10 cellular contexts compared by ENCODE assay signal in the genomic region with DNA sequence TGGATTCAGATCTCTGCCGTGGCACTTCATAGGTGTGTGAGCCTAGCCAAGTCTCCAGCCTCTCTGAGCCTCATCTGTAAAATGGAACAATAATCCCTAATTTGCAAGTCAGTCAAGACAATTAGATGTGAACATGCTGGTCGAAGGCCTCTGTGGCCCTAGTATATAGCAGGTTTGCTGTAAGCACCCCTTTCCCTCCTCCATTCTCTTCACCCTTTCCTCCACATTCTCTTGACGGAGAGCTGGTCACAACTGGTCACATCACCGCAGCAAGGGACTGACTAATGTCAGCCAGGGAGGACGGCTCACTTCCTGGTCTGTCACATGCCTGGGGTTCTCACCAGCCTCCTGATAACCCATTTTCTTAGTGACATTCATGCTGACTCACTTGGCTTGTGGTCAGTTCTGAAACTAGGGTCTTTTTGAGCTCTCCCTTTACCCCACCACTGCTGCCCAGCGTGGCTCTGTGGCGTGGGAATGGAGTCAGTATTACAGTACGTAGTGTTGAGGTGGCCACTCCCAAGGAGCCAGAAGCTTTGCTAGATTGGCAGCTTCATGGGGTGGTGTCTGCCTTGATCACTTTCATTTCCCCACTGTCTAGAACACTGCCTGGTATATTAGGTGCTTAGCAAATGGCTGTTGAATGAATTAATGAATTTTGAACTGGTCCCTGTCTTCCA. TPM values are rescaled to one million over a fixed set of nuclear protein-coding genes. Genes with fewer than 3 reads are reported as not detected.
DNase-seq lines count a peak whose midpoint lies in the region; ATAC-seq and TF ChIP-seq lines count a peak whose summit lies in the region.
"Had no signal": no experiment of that assay in that cellular context is flagged by ENCODE, and none has a peak within 500 bp of the region (broad histone marks: within the 10 kb centered on the region; RNA-seq: fewer than 3 reads in every experiment).

No MANE protein-coding gene starts in this region.

- TF ChIP-seq CTCF in type B pancreatic cell (conservative IDR thresholded peaks at IDR 0.05) (no peak), sigmoid colon (IDR thresholded peaks at IDR 0.05) (no peak)

- WGBS in right cardiac atrium: 81% methylated on average over 8 of the region's 8 CpGs
- 86 to 87% methylated on average over 8 of the region's 8 CpGs for WGBS in sigmoid colon, 2 donors

- H3K4me3 Mint-ChIP-seq in type B pancreatic cell: no peak overlapping the region
- H3K4me3 Mint-ChIP-seq: nephron; T-helper 1 cell treated with Interleukin-12 subunit alpha and Interleukin-12 subunit beta and Interleukin-4 antibody, amounts not matched to agents 30 μg/mL and 1 μg/mL, for 36 hours had no signal

- H3K27me3 ChIP-seq in right cardiac atrium (ENCODE audit: control insufficient read depth, insufficient read depth): no peaks in the 10 kb centered on the region
- H3K27me3 ChIP-seq in sigmoid colon: no peaks in the 10 kb centered on the region

- H3K4me1 Mint-ChIP-seq in type B pancreatic cell (ENCODE audit: unreplicated experiment): peaks cover 31% of the 10 kb centered on the region

- H3K9me3 ChIP-seq in right cardiac atrium (ENCODE audit: control insufficient read depth, low read length) (no peaks in the 10 kb centered on the region), sigmoid colon (no peaks in the 10 kb centered on the region)

- no peak for TF ChIP-seq EP300 in sigmoid colon (IDR thresholded peaks at IDR 0.05)

- intact Hi-C loops in right cardiac atrium (cut with DNase I): no loop called here
- intact Hi-C loops in sigmoid colon (cut with DNase I): no loop called here

- peak; percentile 74 for ATAC-seq in GM18873 (IDR thresholded peaks at IDR 0.05; ENCODE audit: low FRiP score, unreplicated experiment)
- peak; percentile 67 for ATAC-seq in HG02763 (IDR thresholded peaks at IDR 0.05; ENCODE audit: unreplicated experiment)
- ATAC-seq in SK-N-SH treated with all-trans-retinoic acid at 6 μM for 48 hours: peak; percentile 35; the same call in 1 of the 3 replicates
- peak in 1 of 2 donors; percentile 10 for ATAC-seq in right cardiac atrium
- no peak for ATAC-seq in HG03025 (IDR thresholded peaks at IDR 0.05; ENCODE audit: low FRiP score, unreplicated experiment)

- peaks cover 0 to 3% (median 0%) of the 10 kb centered on the region in 4 donors for H3K36me3 ChIP-seq in sigmoid colon

- H3K27me3 Mint-ChIP-seq in type B pancreatic cell: no peaks in the 10 kb centered on the region

- H3K36me3 Mint-ChIP-seq in type B pancreatic cell: peaks cover 27% of the 10 kb centered on the region

- TF ChIP-seq POLR2A in sigmoid colon (IDR thresholded peaks at IDR 0.05): no peak

- H3K4me1 ChIP-seq in right cardiac atrium (ENCODE audit: control insufficient read depth, insufficient read depth, low read length) (peaks cover 17% of the 10 kb centered on the region), sigmoid colon (peaks cover 0 to 17% (median 11%) of the 10 kb centered on the region in 4 donors)

- H3K27ac Mint-ChIP-seq in type B pancreatic cell: peak overlapping the region; percentile 74
- H3K27ac Mint-ChIP-seq: T-helper 1 cell treated with Interleukin-12 subunit alpha and Interleukin-12 subunit beta and Interleukin-4 antibody, amounts not matched to agents 30 μg/mL and 1 μg/mL, for 36 hours had no signal

- H3K4me3 ChIP-seq in right cardiac atrium (ENCODE audit: low read length) (no peak overlapping the region), sigmoid colon (no peak overlapping the region)

- H3K9me3 Mint-ChIP-seq in type B pancreatic cell: no peaks in the 10 kb centered on the region
- H3K9me3 Mint-ChIP-seq: nephron; T-helper 1 cell treated with Interleukin-12 subunit alpha and Interleukin-12 subunit beta and Interleukin-4 antibody, amounts not matched to agents 30 μg/mL and 1 μg/mL, for 36 hours had no signal

- peak in 2 of 3 donors; percentile 34 to 36 for DNase-seq in right cardiac atrium
- DNase-seq in type B pancreatic cell (ENCODE audit: extremely low spot score, unreplicated experiment): no peak
- no peak for DNase-seq in GM03348 (ENCODE audit: low spot score)
- no peak for DNase-seq in sigmoid colon

- H3K27ac ChIP-seq in right cardiac atrium (ENCODE audit: low read length) (no peak overlapping the region), sigmoid colon (peak overlapping the region in 1 of 4 donors; percentile 70)

TF ChIP-seq in SK-N-SH treated with all-trans-retinoic acid at 6 μM for 48 hours, 23 proteins besides CTCF, POLR2A, EP300 and RAD21:
- TF ChIP-seq, protein P1, sequence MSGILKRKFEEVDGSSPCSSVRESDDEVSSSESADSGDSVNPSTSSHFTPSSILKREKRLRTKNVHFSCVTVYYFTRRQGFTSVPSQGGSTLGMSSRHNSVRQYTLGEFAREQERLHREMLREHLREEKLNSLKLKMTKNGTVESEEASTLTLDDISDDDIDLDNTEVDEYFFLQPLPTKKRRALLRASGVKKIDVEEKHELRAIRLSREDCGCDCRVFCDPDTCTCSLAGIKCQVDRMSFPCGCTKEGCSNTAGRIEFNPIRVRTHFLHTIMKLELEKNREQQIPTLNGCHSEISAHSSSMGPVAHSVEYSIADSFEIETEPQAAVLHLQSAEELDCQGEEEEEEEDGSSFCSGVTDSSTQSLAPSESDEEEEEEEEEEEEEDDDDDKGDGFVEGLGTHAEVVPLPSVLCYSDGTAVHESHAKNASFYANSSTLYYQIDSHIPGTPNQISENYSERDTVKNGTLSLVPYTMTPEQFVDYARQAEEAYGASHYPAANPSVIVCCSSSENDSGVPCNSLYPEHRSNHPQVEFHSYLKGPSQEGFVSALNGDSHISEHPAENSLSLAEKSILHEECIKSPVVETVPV (CRISPR knock-in tag; IDR thresholded peaks at IDR 0.05): no peak

RNA-seq across cellular contexts. Expression of a gene that starts 47.8 kb away (rescaled TPM):
- 10 to 100 TPM; 75.7 to 96.8 (median 86.9) TPM for total RNA-seq in right cardiac atrium
- polyA plus RNA-seq in right cardiac atrium: 73.1 TPM
- total RNA-seq in type B pancreatic cell (ENCODE audit: low replicate concordance): 85.2 and 105 TPM in 2 replicates
- total RNA-seq in sigmoid colon: 100 to 1,000 TPM in 1 of 4 donors, 10 to 100 TPM in 3; 80.6 to 117 (median 95.7) TPM
- polyA plus RNA-seq in sigmoid colon: 100 to 1,000 TPM; 125 to 160 (median 132) TPM

Comparison
In these comparisons a context has a peak if more than half of its experiments do, and no peak if none do; other contexts are left out.
1. DNase-seq: peak in right cardiac atrium (2 of 3); none in type B pancreatic cell (single experiment), GM03348 (single experiment) and sigmoid colon (single experiment).